ENCODE assay signal across 6 cellular contexts in the genomic region with DNA sequence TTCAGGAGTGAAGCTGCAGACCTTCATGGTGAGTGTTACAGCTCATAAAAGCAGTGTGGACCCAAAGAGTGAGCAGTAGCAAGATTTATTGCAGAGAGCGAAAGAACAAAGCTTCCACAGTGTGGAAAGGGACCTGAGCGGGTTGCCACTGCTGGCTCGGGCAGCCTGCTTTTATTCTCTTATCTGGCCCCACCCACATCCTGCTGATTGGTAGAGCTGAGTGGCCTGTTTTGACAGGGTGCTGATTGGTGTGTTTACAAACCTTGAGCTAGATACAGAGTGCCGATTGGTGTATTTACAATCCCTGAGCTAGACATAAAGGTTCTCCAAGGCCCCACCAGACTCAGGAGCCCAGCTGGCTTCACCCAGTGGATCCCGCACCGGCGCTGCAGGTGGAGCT. TPM values are rescaled to one million over a fixed set of nuclear protein-coding genes. Genes with fewer than 3 reads are reported as not detected.
A peak's percentile ranks its signal among the peaks of the same experiment; 100 is the strongest.
DNase-seq lines count a peak whose midpoint lies in the region; ATAC-seq, FAIRE-seq and TF ChIP-seq lines count a peak whose summit lies in the region.
"Not testable (repeated sequence)": the region's sequence is repeated elsewhere in the genome, so short reads cannot be mapped to it uniquely, and the experiment has no call there.

No MANE protein-coding gene starts in this region.

- not testable (repeated sequence) for FAIRE-seq in HepG2 (lab: Jason Lieb, UNC)

- in situ Hi-C loops in HepG2 (cut with HindIII; ENCODE audit: extremely low pct_ligation_motif_present, low pct_unique_long_range_greater_than_20kb) = not testable (repeated sequence)

- POLR2A ChIA-PET in activated CD8-positive, alpha-beta T cell treated with anti-CD3 and anti-CD28 coated beads, Interleukin-2, amount 10 ng/mL, durations not matched to agents 7 days and 5 days (lab: Charles Lee) = interaction anchor here (1.1 kb wide), 1 partner anchor 9 kb away, joined by 3 read pairs; no protein-coding TSS in a partner anchor
- POLR2A ChIA-PET in HepG2 (lab: Yijun Ruan, JAX) = not testable (repeated sequence)

- not testable (repeated sequence) for TF ChIP-seq POLR2A in HepG2 (IDR thresholded peaks at IDR 0.05; ENCODE audit: insufficient read depth in 1 of 2, low read depth in 2 of 2, low read length in 2 of 2)

- not testable (repeated sequence) for H3K27ac ChIP-seq in H9 (ENCODE audit: insufficient read length, low read depth, low read length); HepG2 (ENCODE audit: extremely low read length, insufficient read depth, low read length)

- not testable (repeated sequence) for BruUV-seq in HepG2 (replicated peaks; lab: Mats Ljungman, UMichigan)

- H4K8ac ChIP-seq in H9 (replicated peaks; ENCODE audit: insufficient read length, low read depth, low read length) = not testable (repeated sequence)

- not testable (repeated sequence) for H3K27me3 Mint-ChIP-seq in H9 (ENCODE audit: low read depth); activated CD8-positive, alpha-beta T cell treated with anti-CD3 and anti-CD28 coated beads, Interleukin-2, amount 10 ng/mL, durations not matched to agents 7 days and 5 days (ENCODE audit: low read depth); activated naive CD4-positive, alpha-beta T cell treated with anti-CD3 and anti-CD28 coated beads, Interleukin-2, amount 50 U/mL, for 24 hours; nephron progenitor cell (ENCODE audit: low read depth, poor library complexity)

- not testable (repeated sequence) for H3K27me3 ChIP-seq in H9 (ENCODE audit: insufficient read depth, low read length); HepG2 (ENCODE audit: control insufficient read depth in 1 of 2, insufficient read depth in 2 of 2, low read length in 2 of 2)

- H3K23me2 ChIP-seq in H9 (ENCODE audit: insufficient read length, low read depth, low read length, poor library complexity, severe bottlenecking) = not testable (repeated sequence)

- H3K79me1 ChIP-seq in H9 (ENCODE audit: insufficient read depth, low read depth, low read length, poor library complexity, severe bottlenecking) = not testable (repeated sequence)

- H3K9me3 ChIP-seq in H9 (ENCODE audit: control insufficient read depth, low read depth, low read length); HepG2 (ENCODE audit: low read length): not testable (repeated sequence)

- no CpG with 5 or more reads among the region's 7 CpGs for WGBS in H9 (ENCODE audit: extremely low coverage, insufficient read length, low lambda C conversion rate)
- 90% methylated on average over 7 of the region's 7 CpGs for WGBS in HepG2 (ENCODE audit: low lambda C conversion rate)

- not testable (repeated sequence) for H3K36me3 ChIP-seq in HepG2 (replicated peaks in 1 of 2; ENCODE audit: control insufficient read depth in 1 of 2, insufficient read depth in 2 of 2, low read length in 2 of 2)

- not testable (repeated sequence) for H2BK20ac ChIP-seq in H9 (ENCODE audit: low read depth, low read length, poor library complexity, severe bottlenecking)

- H3K4me3 ChIP-seq in HepG2 (replicated peaks in 1 of 3; ENCODE audit: insufficient read depth in 1 of 3, low read depth in 2 of 3, low read length in 3 of 3) = not testable (repeated sequence)

- H2AK5ac ChIP-seq in H9 (ENCODE audit: insufficient read length, low read length) = not testable (repeated sequence)

- ATAC-seq in activated CD8-positive, alpha-beta T cell treated with anti-CD3 and anti-CD28 coated beads, Interleukin-2, amount 10 ng/mL, durations not matched to agents 7 days and 5 days; HepG2: not testable (repeated sequence)

- not testable (repeated sequence) for H2AFZ ChIP-seq in H9 (ENCODE audit: low read length); HepG2 (ENCODE audit: low read length)

- not testable (repeated sequence) for H3K4me1 ChIP-seq in H9 (ENCODE audit: insufficient read depth, low read length)
- peaks cover 70% of the 10 kb centered on the region for H3K4me1 ChIP-seq in HepG2 (ENCODE audit: insufficient read depth, low read length)

- not testable (repeated sequence) for H4K91ac ChIP-seq in H9 (ENCODE audit: insufficient read length, low read depth, low read length)

- not testable (repeated sequence) for H3K79me2 ChIP-seq in H9 (ENCODE audit: insufficient read depth, low read length); HepG2 (ENCODE audit: insufficient read depth, low read length)

- intact Hi-C loops in cardiac septum (cut with DNase I); HepG2 (cut with micrococcal nuclease; ENCODE audit: unreplicated experiment): not testable (repeated sequence)

- H3K4me1 Mint-ChIP-seq in H9 = peaks cover 0 to 10% of the 10 kb centered on the region in 2 experiments; a peak in 1 of 4 replicates
- H3K4me1 Mint-ChIP-seq in activated CD8-positive, alpha-beta T cell treated with anti-CD3 and anti-CD28 coated beads, Interleukin-2, amount 10 ng/mL, durations not matched to agents 7 days and 5 days (ENCODE audit: low read depth) = peaks cover 58% of the 10 kb centered on the region
- peaks cover 51% of the 10 kb centered on the region for H3K4me1 Mint-ChIP-seq in activated naive CD4-positive, alpha-beta T cell treated with anti-CD3 and anti-CD28 coated beads, Interleukin-2, amount 50 U/mL, for 24 hours
- peaks cover 23% of the 10 kb centered on the region for H3K4me1 Mint-ChIP-seq in nephron progenitor cell

- TF ChIP-seq CTCF in H9 (conservative IDR thresholded peaks at IDR 0.05); HepG2 (CRISPR knock-in tag; IDR thresholded peaks at IDR 0.05); nephron progenitor cell (IDR thresholded peaks at IDR 0.05): not testable (repeated sequence)

- DNase-seq in H9; activated CD8-positive, alpha-beta T cell treated with anti-CD3 and anti-CD28 coated beads, Interleukin-2, amount 10 ng/mL, durations not matched to agents 7 days and 5 days; HepG2 (ENCODE audit: low spot score); nephron progenitor cell: not testable (repeated sequence)
- peak; percentile 41 for DNase-seq in cardiac septum (ENCODE audit: low spot score)

- H3T11ph ChIP-seq in H9 (ENCODE audit: low read length) = not testable (repeated sequence)

- CTCF ChIA-PET in activated CD8-positive, alpha-beta T cell treated with anti-CD3 and anti-CD28 coated beads, Interleukin-2, amount 10 ng/mL, durations not matched to agents 7 days and 5 days (lab: Charles Lee) = interaction anchor here (1.1 to 1.3 kb wide), 3 partner anchors 8 to 90 kb away, joined by 3 to 6 read pairs (median 4); no protein-coding TSS in a partner anchor
- CTCF ChIA-PET in HepG2 (lab: Yijun Ruan, JAX; ENCODE audit: low intra/inter-chr PET ratio, low total read pairs) = not testable (repeated sequence)

- H3K9me3 Mint-ChIP-seq in H9; activated CD8-positive, alpha-beta T cell treated with anti-CD3 and anti-CD28 coated beads, Interleukin-2, amount 10 ng/mL, durations not matched to agents 7 days and 5 days (ENCODE audit: insufficient read depth); activated naive CD4-positive, alpha-beta T cell treated with anti-CD3 and anti-CD28 coated beads, Interleukin-2, amount 50 U/mL, for 24 hours; nephron progenitor cell: not testable (repeated sequence)

- H3K23ac ChIP-seq in H9 (ENCODE audit: insufficient read length, low read depth, low read length) = not testable (repeated sequence)

- H3K9ac ChIP-seq in H9 (ENCODE audit: extremely low read depth, insufficient read length, low read length); HepG2 (ENCODE audit: insufficient read depth, low read depth, low read length): not testable (repeated sequence)

- not testable (repeated sequence) for H3K4me3 Mint-ChIP-seq in H9; activated CD8-positive, alpha-beta T cell treated with anti-CD3 and anti-CD28 coated beads, Interleukin-2, amount 10 ng/mL, durations not matched to agents 7 days and 5 days; nephron progenitor cell
- H3K4me3 Mint-ChIP-seq in activated naive CD4-positive, alpha-beta T cell treated with anti-CD3 and anti-CD28 coated beads, Interleukin-2, amount 50 U/mL, for 24 hours = peak overlapping the region; percentile 57

- H3K4me2 ChIP-seq in H9 (ENCODE audit: insufficient read depth, insufficient read length, low read length); HepG2 (ENCODE audit: low read depth, low read length): not testable (repeated sequence)

- TF ChIP-seq EP300 in HepG2 (IDR thresholded peaks at IDR 0.05; ENCODE audit: low read depth in 2 of 2, low read length in 2 of 2); HepG2 (CRISPR knock-in tag; IDR thresholded peaks at IDR 0.05; ENCODE audit: borderline replicate concordance): not testable (repeated sequence)

- not testable (repeated sequence) for H2BK15ac ChIP-seq in H9 (ENCODE audit: low read depth, low read length)

- H3K4ac ChIP-seq in H9 (ENCODE audit: low read depth, low read length) = not testable (repeated sequence)

- not testable (repeated sequence) for H4K5ac ChIP-seq in H9 (ENCODE audit: insufficient read length, low read depth, low read length)

- H4K20me1 ChIP-seq in H9 (ENCODE audit: control insufficient read depth, insufficient read depth, insufficient read length); HepG2 (ENCODE audit: insufficient read depth, low read length): not testable (repeated sequence)

- not testable (repeated sequence) for H2BK12ac ChIP-seq in H9 (ENCODE audit: insufficient read length, low read depth, low read length)

- H3K18ac ChIP-seq in H9 (ENCODE audit: insufficient read length, low read depth, low read length) = not testable (repeated sequence)

- H3K14ac ChIP-seq in H9 (ENCODE audit: insufficient read depth, low read length) = not testable (repeated sequence)

- H2BK120ac ChIP-seq in H9 (ENCODE audit: low read depth, low read length, poor library complexity, severe bottlenecking) = not testable (repeated sequence)

- not testable (repeated sequence) for H3K56ac ChIP-seq in H9 (ENCODE audit: insufficient read length, low read depth, low read length)

- peak overlapping the region in 2 of 3 experiments; percentile 49 to 82; a peak in 3 of 7 replicates for H3K27ac Mint-ChIP-seq in H9
- H3K27ac Mint-ChIP-seq in activated CD8-positive, alpha-beta T cell treated with anti-CD3 and anti-CD28 coated beads, Interleukin-2, amount 10 ng/mL, durations not matched to agents 7 days and 5 days = peak overlapping the region; percentile 53
- peak overlapping the region; percentile 30 for H3K27ac Mint-ChIP-seq in activated naive CD4-positive, alpha-beta T cell treated with anti-CD3 and anti-CD28 coated beads, Interleukin-2, amount 50 U/mL, for 24 hours
- H3K27ac Mint-ChIP-seq in nephron progenitor cell = peak overlapping the region; percentile 57

- H2BK5ac ChIP-seq in H9 (ENCODE audit: insufficient read length, low read length) = not testable (repeated sequence)

- not testable (repeated sequence) for TF ChIP-seq RAD21 in HepG2 (CRISPR knock-in tag; IDR thresholded peaks at IDR 0.05)

- H3K36me3 Mint-ChIP-seq in H9 (ENCODE audit: insufficient read depth in 1 of 3, low read depth in 3 of 3) (peaks cover 16 to 26% (median 16%) of the 10 kb centered on the region in 3 experiments), nephron progenitor cell (ENCODE audit: low read depth) (peaks cover 17% of the 10 kb centered on the region)
- H3K36me3 Mint-ChIP-seq in activated CD8-positive, alpha-beta T cell treated with anti-CD3 and anti-CD28 coated beads, Interleukin-2, amount 10 ng/mL, durations not matched to agents 7 days and 5 days (ENCODE audit: low read depth) = peaks cover 23% of the 10 kb centered on the region
- H3K36me3 Mint-ChIP-seq in activated naive CD4-positive, alpha-beta T cell treated with anti-CD3 and anti-CD28 coated beads, Interleukin-2, amount 50 U/mL, for 24 hours = not testable (repeated sequence)

RNA-seq across cellular contexts. Expression of a gene that starts 17.2 kb away (rescaled TPM):
- 3.5 and 3.6 TPM in 2 replicates for total RNA-seq in H9 (2021)
- 10 to 100 TPM in 1 of 2 experiments, 1 to 10 TPM in 1; 9.1 to 10.7 TPM for total RNA-seq in activated CD8-positive, alpha-beta T cell treated with anti-CD3 and anti-CD28 coated beads, Interleukin-2, amount 10 ng/mL, durations not matched to agents 7 days and 5 days
- 2.7 TPM for total RNA-seq in cardiac septum
- total RNA-seq in HepG2 (2016; rRNA removed; fragmentation: Illumina TruSeq; extraction: Trizol) = 3.7 and 4.1 TPM in 2 replicates
- total RNA-seq in HepG2 (2016; cell fraction: cytosol; rRNA removed; fragmentation: Illumina TruSeq; extraction: Trizol; ENCODE audit: low read depth) = 10.0 and 10.5 TPM in 2 replicates
- total RNA-seq in HepG2 (2016; cell fraction: insoluble cytoplasmic fraction; rRNA removed; fragmentation: Illumina TruSeq; extraction: Trizol) = 2.8 and 4.2 TPM in 2 replicates
- total RNA-seq in HepG2 (2016; cell fraction: membrane; rRNA removed; fragmentation: Illumina TruSeq; extraction: Trizol) = 8.1 and 9.2 TPM in 2 replicates
- 4.0 and 4.3 TPM in 2 replicates for total RNA-seq in HepG2 (2016; cell fraction: nucleus; rRNA removed; fragmentation: Illumina TruSeq; extraction: Trizol)
- 15.2 and 15.9 TPM in 2 replicates for polyA plus RNA-seq in HepG2 (2011; rRNA removed)
- polyA plus RNA-seq in HepG2 (2011; cell fraction: cytosol; rRNA removed) = 11.5 and 13.0 TPM in 2 replicates
- 26.9 and 29.6 TPM in 2 replicates for polyA plus RNA-seq in HepG2 (2011; cell fraction: nucleus; rRNA removed)
- 7.0 and 8.7 TPM in 2 replicates for polyA plus RNA-seq in HepG2 (2012)
- 3.0 and 5.3 TPM in 2 replicates for polyA plus RNA-seq in HepG2 (2016; cell fraction: cytosol; fragmentation: Illumina TruSeq; extraction: Trizol; ENCODE audit: low read depth)
- 2.2 and 2.8 TPM in 2 replicates for polyA plus RNA-seq in HepG2 (2016; cell fraction: insoluble cytoplasmic fraction; fragmentation: Illumina TruSeq; extraction: Trizol; ENCODE audit: low read depth)
- 3.9 and 4.3 TPM in 2 replicates for polyA plus RNA-seq in HepG2 (2016; cell fraction: membrane; fragmentation: Illumina TruSeq; extraction: Trizol; ENCODE audit: low read depth)
- polyA plus RNA-seq in HepG2 (2016; cell fraction: nucleus; fragmentation: Illumina TruSeq; extraction: Trizol; ENCODE audit: insufficient read depth, low read depth) = 4.4 and 5.4 TPM in 2 replicates
- polyA minus RNA-seq in HepG2 (2011; rRNA and poly(A)+ RNA removed; ENCODE audit: low replicate concordance) = 45.9 and 48.0 TPM in 2 replicates
- polyA minus RNA-seq in HepG2 (2011; cell fraction: cytosol; rRNA and poly(A)+ RNA removed) = 8.9 and 10.0 TPM in 2 replicates
- 38.7 and 40.7 TPM in 2 replicates for polyA minus RNA-seq in HepG2 (2011; cell fraction: nucleus; rRNA and poly(A)+ RNA removed)

RNA-seq across cellular contexts. Expression of a gene that starts 17.6 kb away (rescaled TPM):
- total RNA-seq in H9 (2021) (0.24 and 0.33 TPM in 2 replicates), cardiac septum (0.19 TPM), HepG2 (2016; rRNA removed; fragmentation: Illumina TruSeq; extraction: Trizol) (0.67 and 1.1 TPM in 2 replicates)
- total RNA-seq in activated CD8-positive, alpha-beta T cell treated with anti-CD3 and anti-CD28 coated beads, Interleukin-2, amount 10 ng/mL, durations not matched to agents 7 days and 5 days = 1 to 10 TPM; 6.9 to 7.1 TPM
- 0.51 TPM in 1 of 2 replicates, not detected in the other for total RNA-seq in HepG2 (2016; cell fraction: cytosol; rRNA removed; fragmentation: Illumina TruSeq; extraction: Trizol; ENCODE audit: low read depth)
- total RNA-seq in HepG2 (2016; cell fraction: insoluble cytoplasmic fraction; rRNA removed; fragmentation: Illumina TruSeq; extraction: Trizol) = 1.1 and 1.3 TPM in 2 replicates
- total RNA-seq in HepG2 (2016; cell fraction: membrane; rRNA removed; fragmentation: Illumina TruSeq; extraction: Trizol) = 0.53 and 0.69 TPM in 2 replicates
- 1.1 and 1.6 TPM in 2 replicates for total RNA-seq in HepG2 (2016; cell fraction: nucleus; rRNA removed; fragmentation: Illumina TruSeq; extraction: Trizol)
- polyA plus RNA-seq in HepG2 (2011; rRNA removed) = 27.2 and 44.7 TPM in 2 replicates
- polyA plus RNA-seq in HepG2 (2011; cell fraction: cytosol; rRNA removed) = 33.2 and 35.3 TPM in 2 replicates
- 13.0 and 13.3 TPM in 2 replicates for polyA plus RNA-seq in HepG2 (2011; cell fraction: nucleus; rRNA removed)
- polyA plus RNA-seq in HepG2 (2012) = 5.7 and 9.7 TPM in 2 replicates
- 0.05 and 0.06 TPM in 2 replicates for polyA plus RNA-seq in HepG2 (2016; cell fraction: cytosol; fragmentation: Illumina TruSeq; extraction: Trizol; ENCODE audit: low read depth)
- polyA plus RNA-seq in HepG2 (2016; cell fraction: insoluble cytoplasmic fraction; fragmentation: Illumina TruSeq; extraction: Trizol; ENCODE audit: low read depth) = 0.59 and 0.61 TPM in 2 replicates
- polyA plus RNA-seq in HepG2 (2016; cell fraction: membrane; fragmentation: Illumina TruSeq; extraction: Trizol; ENCODE audit: low read depth) = 0.28 and 0.40 TPM in 2 replicates
- 1.5 TPM in 2 replicates for polyA plus RNA-seq in HepG2 (2016; cell fraction: nucleus; fragmentation: Illumina TruSeq; extraction: Trizol; ENCODE audit: insufficient read depth, low read depth)
- 137 and 162 TPM in 2 replicates for polyA minus RNA-seq in HepG2 (2011; rRNA and poly(A)+ RNA removed; ENCODE audit: low replicate concordance)
- polyA minus RNA-seq in HepG2 (2011; cell fraction: cytosol; rRNA and poly(A)+ RNA removed) = 56.6 and 65.6 TPM in 2 replicates
- 28.5 and 31.0 TPM in 2 replicates for polyA minus RNA-seq in HepG2 (2011; cell fraction: nucleus; rRNA and poly(A)+ RNA removed)
